Comparison of ENCODE assay signal across 11 cellular contexts in the genomic region with DNA sequence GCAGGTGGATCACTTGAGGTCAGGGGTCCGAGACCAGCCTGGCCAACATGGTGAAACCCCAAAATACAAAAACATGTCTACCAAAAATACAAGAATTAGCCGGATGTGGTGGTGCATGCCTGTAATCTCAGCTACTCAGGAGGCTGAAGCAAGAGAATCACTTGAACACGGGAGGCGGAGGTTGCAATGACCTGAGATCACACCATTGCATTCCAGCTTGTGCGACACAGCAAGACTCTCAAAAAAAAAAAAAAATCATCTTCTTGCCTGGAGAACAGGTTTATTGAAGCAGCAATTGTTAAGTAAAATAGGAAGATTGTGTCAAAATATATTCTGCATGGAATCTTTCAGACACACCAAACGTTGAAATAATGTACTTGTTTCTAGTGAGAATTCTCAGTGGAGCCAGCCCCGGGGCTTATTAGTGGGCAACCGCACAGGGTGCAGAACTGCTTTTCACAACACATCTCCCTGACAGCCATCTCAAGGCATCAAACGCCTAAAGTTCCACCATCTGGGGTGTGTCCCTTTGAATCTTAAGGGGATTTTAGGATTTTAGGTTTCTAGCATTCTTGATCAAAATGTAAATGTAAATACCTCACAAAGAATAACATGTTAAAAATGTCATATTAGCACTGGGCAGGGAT. TPM values are rescaled to one million over a fixed set of nuclear protein-coding genes. Genes with fewer than 3 reads are reported as not detected.
DNase-seq lines count a peak whose midpoint lies in the region; ATAC-seq, FAIRE-seq and TF ChIP-seq lines count a peak whose summit lies in the region.
"Had no signal": no experiment of that assay in that cellular context is flagged by ENCODE, and none has a peak within 500 bp of the region (broad histone marks: within the 10 kb centered on the region; RNA-seq: fewer than 3 reads in every experiment).

No MANE protein-coding gene starts in this region.

- 78 to 81% (median 80%) methylated on average over 9 of the region's 9 CpGs for WGBS in heart left ventricle, 4 donors
- WGBS in upper lobe of left lung, 2 donors = 65 to 82% methylated on average over 9 of the region's 9 CpGs

- H4K20me1 ChIP-seq in keratinocyte (ENCODE audit: control insufficient read depth, extremely low read depth, insufficient read depth, low read length) = no peaks in the 10 kb centered on the region

- ATAC-seq in heart left ventricle (no peak), Right ventricle myocardium inferior (no peak), upper lobe of left lung (ENCODE audit: low FRiP score in 2 of 2) (peak in 1 of 2 donors; percentile 43), omental fat pad (ENCODE audit: low FRiP score) (no peak)
- ATAC-seq: naive thymus-derived CD8-positive, alpha-beta T cell had no signal

- H3K79me2 ChIP-seq in keratinocyte (ENCODE audit: control insufficient read depth, insufficient read depth, low read length) = no peaks in the 10 kb centered on the region

- peak; percentile 88 for FAIRE-seq in keratinocyte (lab: Jason Lieb, UNC)

- H3K36me3 ChIP-seq in heart left ventricle (no peaks in the 10 kb centered on the region), breast epithelium (no peaks in the 10 kb centered on the region), keratinocyte (ENCODE audit: control insufficient read depth in 2 of 2, extremely low read depth in 1 of 2, insufficient read depth in 2 of 2, low read length in 2 of 2) (no peaks in the 10 kb centered on the region), upper lobe of left lung (no peaks in the 10 kb centered on the region)

- peak overlapping the region; percentile 70 for H3K9ac ChIP-seq in keratinocyte (ENCODE audit: control insufficient read depth, extremely low read depth, insufficient read depth, low read length)

- TF ChIP-seq CTCF in heart left ventricle (IDR thresholded peaks at IDR 0.05) (no peak), breast epithelium (IDR thresholded peaks at IDR 0.05) (no peak), keratinocyte (optimal IDR thresholded peaks at IDR 0.05 in 1 of 3, IDR thresholded peaks at IDR 0.05 in 1 of 3, conservative IDR thresholded peaks at IDR 0.05 in 1 of 3; ENCODE audit: extremely low read depth in 1 of 3, insufficient read depth in 2 of 3, low read length in 3 of 3) (no peak), upper lobe of left lung (IDR thresholded peaks at IDR 0.05) (no peak), omental fat pad (IDR thresholded peaks at IDR 0.05) (no peak)

- no peak overlapping the region for H3K4me3 ChIP-seq in heart left ventricle
- H3K4me3 ChIP-seq in breast epithelium = no peak overlapping the region
- H3K4me3 ChIP-seq in keratinocyte (ENCODE audit: control insufficient read depth in 2 of 3, extremely low read depth in 1 of 3, insufficient read depth in 2 of 3, low read depth in 1 of 3, low read length in 3 of 3) = peak overlapping the region in 2 of 3 experiments; percentile 13 to 31
- no peak overlapping the region for H3K4me3 ChIP-seq in upper lobe of left lung

- H3K27ac ChIP-seq in heart left ventricle (peak overlapping the region in 7 of 12 donors; percentile 26 to 66 (median 55)), breast epithelium (peak overlapping the region; percentile 4 to 43), keratinocyte (ENCODE audit: control insufficient read depth, insufficient read depth, low read length) (peak overlapping the region; percentile 93), upper lobe of left lung (peak overlapping the region; percentile 21 to 83 (median 64))

- dilution Hi-C loops in keratinocyte (cut with MboI; ENCODE audit: extremely low pct_ligation_motif_present, low sequenced_read_pairs) = no loop called here

- H3K4me1 ChIP-seq in heart left ventricle (peaks cover 0 to 14% (median 2%) of the 10 kb centered on the region in 12 donors), breast epithelium (no peaks in the 10 kb centered on the region), keratinocyte (ENCODE audit: control insufficient read depth, extremely low read depth, insufficient read depth, low read length) (peaks cover 47% of the 10 kb centered on the region), upper lobe of left lung (peaks cover 0 to 14% (median 3%) of the 10 kb centered on the region in 4 donors)

- no peaks in the 10 kb centered on the region for H3K9me1 ChIP-seq in keratinocyte (ENCODE audit: control insufficient read depth, extremely low read depth, insufficient read depth, low read length)

- TF ChIP-seq POLR2A in heart left ventricle (IDR thresholded peaks at IDR 0.05) = no peak
- TF ChIP-seq POLR2A in breast epithelium (IDR thresholded peaks at IDR 0.05) = no peak
- TF ChIP-seq POLR2A in upper lobe of left lung (IDR thresholded peaks at IDR 0.05) = no peak

- peak overlapping the region; percentile 83 for H3K4me2 ChIP-seq in keratinocyte (ENCODE audit: control insufficient read depth, extremely low read depth, insufficient read depth, low read depth, low read length)

- no peaks in the 10 kb centered on the region for H3K27me3 ChIP-seq in heart left ventricle
- H3K27me3 ChIP-seq in breast epithelium = no peaks in the 10 kb centered on the region
- H3K27me3 ChIP-seq in keratinocyte (ENCODE audit: control insufficient read depth, extremely low read depth, insufficient read depth, low read length) = no peaks in the 10 kb centered on the region
- no peaks in the 10 kb centered on the region for H3K27me3 ChIP-seq in upper lobe of left lung

- H2AFZ ChIP-seq in keratinocyte (ENCODE audit: control insufficient read depth, low read length) = no peak overlapping the region

- H3K9me3 ChIP-seq in heart left ventricle = no peaks in the 10 kb centered on the region
- no peaks in the 10 kb centered on the region for H3K9me3 ChIP-seq in breast epithelium
- no peaks in the 10 kb centered on the region for H3K9me3 ChIP-seq in keratinocyte (ENCODE audit: control insufficient read depth, low read depth, low read length)
- no peaks in the 10 kb centered on the region for H3K9me3 ChIP-seq in upper lobe of left lung

- intact Hi-C loops in heart left ventricle (cut with DNase I) (loop anchor here in 1 of 10 donors (1.0 kb wide), 1 partner anchor 29 kb away; the partner anchor contains the start of gene PPP4R1), Right ventricle myocardium inferior (cut with DNase I) (no loop called here), breast epithelium (cut with DNase I; ENCODE audit: low total_unique reads) (no loop called here)

- no peak for TF ChIP-seq EP300 in upper lobe of left lung (IDR thresholded peaks at IDR 0.05)

- no peak for DNase-seq in heart left ventricle
- no peak for DNase-seq in Right ventricle myocardium inferior (ENCODE audit: missing footprints)
- DNase-seq in breast epithelium (ENCODE audit: low spot score in 2 of 2) = no peak
- DNase-seq in keratinocyte (ENCODE audit: low read depth, low spot score) = peak; percentile 69
- DNase-seq in upper lobe of left lung = peak in 1 of 2 donors; percentile 51
- no peak for DNase-seq in NCI-H82 (lab: John Stamatoyannopoulos, UW)
- no peak for DNase-seq in omental fat pad (ENCODE audit: low spot score)
- DNase-seq in DMS153 (lab: John Stamatoyannopoulos, UW) = no peak
- DNase-seq: central memory CD4-positive, alpha-beta T cell; naive thymus-derived CD8-positive, alpha-beta T cell; stimulated activated CD4-positive, alpha-beta T cell treated with anti-CD3 and anti-CD28 coated beads, Interleukin-4, amount 100 ng/mL, for 1 hour had no signal

RNA-seq across cellular contexts. Expression of gene PPP4R1, which starts 28.6 kb away (rescaled TPM):
- total RNA-seq in heart left ventricle (10 to 100 TPM; 39.1 to 81.3 (median 63.8) TPM), Right ventricle myocardium inferior (62.5 TPM), breast epithelium (100 to 1,000 TPM in 1 of 3 donors, 10 to 100 TPM in 2; 66.7 to 139 (median 93.4) TPM), upper lobe of left lung (100 to 1,000 TPM; 125 to 239 (median 189) TPM), omental fat pad (100 to 1,000 TPM in 2 of 4 donors, 10 to 100 TPM in 2; 65.7 to 159 (median 99.8) TPM)
- polyA plus RNA-seq in heart left ventricle (10 to 100 TPM; 13.9 to 43.4 TPM), keratinocyte (200 to 221 TPM (median 209 TPM) in 3 replicates)
- polyA plus RNA-seq in keratinocyte (2011; ENCODE audit: low read depth) = 101 TPM
- polyA plus RNA-seq in keratinocyte (2011; cell fraction: cytosol; rRNA removed) = 119 and 143 TPM in 2 replicates
- polyA plus RNA-seq in keratinocyte (2011; cell fraction: nucleus; rRNA removed) = 275 and 293 TPM in 2 replicates
- polyA plus RNA-seq in keratinocyte (2012; ENCODE audit: low replicate concordance) = 83.8 and 102 TPM in 2 replicates
- polyA minus RNA-seq in keratinocyte = 216 to 410 TPM (median 387 TPM) in 3 replicates
- polyA minus RNA-seq in keratinocyte (2011; cell fraction: cytosol; rRNA and poly(A)+ RNA removed) = 124 TPM
- polyA minus RNA-seq in keratinocyte (2011; cell fraction: nucleus; rRNA and poly(A)+ RNA removed) = 142 and 262 TPM in 2 replicates

Comparison
In these comparisons a context has a peak if more than half of its experiments do, and no peak if none do; other contexts are left out.
1. H3K27ac ChIP-seq: peak in every context shown above with its lines; median percentile 93 in keratinocyte; 64 in upper lobe of left lung; 55 in heart left ventricle; 24 in breast epithelium.
2. H3K4me3 ChIP-seq: peak in keratinocyte (2 of 3); none in heart left ventricle (0 of 12), breast epithelium (0 of 3) and upper lobe of left lung (0 of 4).